27 cellular contexts compared by ENCODE assay signal in the genomic region with DNA sequence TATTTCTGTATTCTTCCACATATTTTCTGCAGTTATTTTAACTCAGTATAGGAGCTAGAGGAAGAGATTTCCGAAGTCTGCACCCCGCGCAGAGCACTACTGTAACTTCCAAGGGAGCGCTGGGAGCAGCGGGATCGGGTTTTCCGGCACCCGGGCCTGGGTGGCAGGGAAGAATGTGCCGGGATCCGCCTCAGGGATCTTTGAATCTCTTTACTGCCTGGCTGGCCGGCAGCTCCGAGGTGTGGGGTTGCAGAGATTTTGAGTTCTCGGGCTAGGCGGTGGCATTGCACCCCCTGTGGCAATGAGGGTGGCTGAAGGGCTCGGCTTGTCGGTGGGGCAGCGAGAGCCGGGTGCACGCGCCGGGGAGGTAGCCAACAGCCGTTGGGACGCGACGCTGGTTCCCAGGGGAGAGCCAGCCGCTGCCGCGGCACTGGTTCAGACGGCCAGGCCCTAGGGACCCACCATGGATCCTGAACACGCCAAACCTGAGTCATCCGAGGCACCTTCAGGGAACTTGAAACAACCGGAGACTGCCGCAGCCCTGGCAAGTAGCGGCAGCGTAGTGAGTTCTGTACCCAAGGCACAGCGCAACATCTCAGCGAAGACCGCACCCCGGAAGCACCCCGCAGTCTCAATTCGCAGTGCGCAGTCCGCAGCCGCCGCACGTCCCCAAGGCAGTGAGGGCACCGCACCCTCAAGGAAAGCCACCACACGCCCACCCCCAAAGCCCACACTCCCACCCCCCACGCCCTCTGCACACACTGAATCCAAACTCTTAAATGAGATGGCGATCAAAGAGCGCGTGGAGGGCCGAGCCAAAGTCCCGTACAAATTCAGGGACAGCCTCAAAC. TPM values are rescaled to one million over a fixed set of nuclear protein-coding genes. Genes with fewer than 3 reads are reported as not detected.
DNase-seq lines count a peak whose midpoint lies in the region; ATAC-seq, FAIRE-seq and TF ChIP-seq lines count a peak whose summit lies in the region.
"Had no signal": no experiment of that assay in that cellular context is flagged by ENCODE, and none has a peak within 500 bp of the region (broad histone marks: within the 10 kb centered on the region; RNA-seq: fewer than 3 reads in every experiment).

Gene CMTM1 (plus strand): TSS at position 389 of the 851 bp plus-strand sequence. CDS start 75 bp downstream, at position 464.

- H3K27me3 ChIP-seq in GM23338 (ENCODE audit: insufficient read depth): no peaks in the 10 kb centered on the region
- H3K27me3 ChIP-seq in small intestine (ENCODE audit: control insufficient read depth in 2 of 2, insufficient read depth in 2 of 2, low read length in 2 of 2): no peaks in the 10 kb centered on the region
- H3K27me3 ChIP-seq: sigmoid colon, upper lobe of left lung had no signal

- peaks cover 58% of the 10 kb centered on the region for H3K36me3 Mint-ChIP-seq in activated CD4-positive, alpha-beta T cell treated with anti-CD3 and anti-CD28 coated beads, Interleukin-2, amount 10 ng/mL, durations not matched to agents 24 days and 14 days (ENCODE audit: low read depth)
- peaks cover 4% of the 10 kb centered on the region; the same call in 1 of the 3 replicates for H3K36me3 Mint-ChIP-seq in GM23338 (ENCODE audit: low read depth)
- peaks cover 39% of the 10 kb centered on the region for H3K36me3 Mint-ChIP-seq in activated naive CD8-positive, alpha-beta T cell treated with anti-CD3 and anti-CD28 coated beads, Interleukin-2, amount 10 ng/mL, durations not matched to agents 7 days and 5 days
- peaks cover 21% of the 10 kb centered on the region for H3K36me3 Mint-ChIP-seq in natural killer cell treated with Interleukin-12 subunit alpha and Interleukin-12 subunit beta and Interleukin-15 and Interleukin-18, amount 100 ng/mL, for 72 hours

- H3K9me3 Mint-ChIP-seq in activated CD4-positive, alpha-beta T cell treated with anti-CD3 and anti-CD28 coated beads, Interleukin-2, amount 10 ng/mL, durations not matched to agents 24 days and 14 days: no peaks in the 10 kb centered on the region
- H3K9me3 Mint-ChIP-seq in GM23338: no peaks in the 10 kb centered on the region
- H3K9me3 Mint-ChIP-seq in activated naive CD8-positive, alpha-beta T cell treated with anti-CD3 and anti-CD28 coated beads, Interleukin-2, amount 10 ng/mL, durations not matched to agents 7 days and 5 days: no peaks in the 10 kb centered on the region
- no peaks in the 10 kb centered on the region for H3K9me3 Mint-ChIP-seq in natural killer cell treated with Interleukin-12 subunit alpha and Interleukin-12 subunit beta and Interleukin-15 and Interleukin-18, amount 100 ng/mL, for 72 hours
- H3K9me3 Mint-ChIP-seq: mesothelial cell of epicardium, nephron progenitor cell had no signal

- H3K27ac ChIP-seq in GM23338 (ENCODE audit: low read depth) (no peak within 1 kb of the TSS), small intestine (ENCODE audit: low read depth in 1 of 2, low read length in 1 of 2) (no peak within 1 kb of the TSS)
- H3K27ac ChIP-seq: sigmoid colon, upper lobe of left lung had no signal

- FAIRE-seq in small intestine (lab: Jason Lieb, UNC) (no peak), urothelium cell line (lab: Jason Lieb, UNC) (no peak)
- FAIRE-seq: A204.1, endometrium, H54, islet of Langerhans had no signal

- H3K4me3 ChIP-seq in GM23338: no peak within 1 kb of the TSS
- H3K4me3 ChIP-seq in small intestine (ENCODE audit: low read depth in 1 of 2, low read length in 2 of 2): no peak within 1 kb of the TSS
- H3K4me3 ChIP-seq: sigmoid colon, upper lobe of left lung had no signal

- no peak within 1 kb of the TSS for H2AFZ ChIP-seq in GM23338

- H3F3A ChIP-seq in GM23338 (replicated peaks; ENCODE audit: low read depth): no peaks in the 10 kb centered on the region

- H3K79me2 ChIP-seq in GM23338 (replicated peaks; ENCODE audit: insufficient read depth): no peaks in the 10 kb centered on the region

- intact Hi-C loops in activated CD4-positive, alpha-beta T cell treated with anti-CD3 and anti-CD28 coated beads, Interleukin-2, amount 10 ng/mL, durations not matched to agents 24 days and 14 days (cut with micrococcal nuclease): no loop called here

- H3K4me3 Mint-ChIP-seq in activated CD4-positive, alpha-beta T cell treated with anti-CD3 and anti-CD28 coated beads, Interleukin-2, amount 10 ng/mL, durations not matched to agents 24 days and 14 days: no peak within 1 kb of the TSS
- no peak within 1 kb of the TSS for H3K4me3 Mint-ChIP-seq in GM23338
- H3K4me3 Mint-ChIP-seq in activated naive CD8-positive, alpha-beta T cell treated with anti-CD3 and anti-CD28 coated beads, Interleukin-2, amount 10 ng/mL, durations not matched to agents 7 days and 5 days: no peak within 1 kb of the TSS
- no peak within 1 kb of the TSS for H3K4me3 Mint-ChIP-seq in natural killer cell treated with Interleukin-12 subunit alpha and Interleukin-12 subunit beta and Interleukin-15 and Interleukin-18, amount 100 ng/mL, for 72 hours
- H3K4me3 Mint-ChIP-seq: mesothelial cell of epicardium, nephron progenitor cell had no signal

- no peaks in the 10 kb centered on the region for H3K9me3 ChIP-seq in small intestine (ENCODE audit: control insufficient read depth, low read depth)
- H3K9me3 ChIP-seq: sigmoid colon, upper lobe of left lung had no signal

- peak; percentile 93 for ATAC-seq in GM23338
- no peak for ATAC-seq in activated naive CD8-positive, alpha-beta T cell treated with anti-CD3 and anti-CD28 coated beads, Interleukin-2, amount 10 ng/mL, durations not matched to agents 7 days and 5 days (ENCODE audit: low read depth)
- no peak for ATAC-seq in natural killer cell treated with Interleukin-12 subunit alpha and Interleukin-12 subunit beta and Interleukin-15 and Interleukin-18, amount 100 ng/mL, for 72 hours
- ATAC-seq: left ventricle myocardium superior, Panc1 had no signal

- no peaks in the 10 kb centered on the region for H3K27me3 Mint-ChIP-seq in activated CD4-positive, alpha-beta T cell treated with anti-CD3 and anti-CD28 coated beads, Interleukin-2, amount 10 ng/mL, durations not matched to agents 24 days and 14 days
- no peaks in the 10 kb centered on the region for H3K27me3 Mint-ChIP-seq in GM23338 (ENCODE audit: insufficient read depth, low read depth, poor library complexity)
- no peaks in the 10 kb centered on the region for H3K27me3 Mint-ChIP-seq in activated naive CD8-positive, alpha-beta T cell treated with anti-CD3 and anti-CD28 coated beads, Interleukin-2, amount 10 ng/mL, durations not matched to agents 7 days and 5 days
- no peaks in the 10 kb centered on the region for H3K27me3 Mint-ChIP-seq in natural killer cell treated with Interleukin-12 subunit alpha and Interleukin-12 subunit beta and Interleukin-15 and Interleukin-18, amount 100 ng/mL, for 72 hours

- H3K4me1 ChIP-seq in GM23338 (ENCODE audit: insufficient read depth) (no peaks in the 10 kb centered on the region), small intestine (ENCODE audit: control insufficient read depth in 2 of 2, insufficient read depth in 1 of 2, low read depth in 1 of 2, low read length in 1 of 2) (peaks cover 0 to 5% of the 10 kb centered on the region in 2 donors)
- H3K4me1 ChIP-seq: sigmoid colon had no signal

- TF ChIP-seq CTCF in GM23338 (conservative IDR thresholded peaks at IDR 0.05; ENCODE audit: low read depth in 2 of 2): no peak

- POLR2A ChIA-PET in activated naive CD8-positive, alpha-beta T cell treated with anti-CD3 and anti-CD28 coated beads, Interleukin-2, amount 10 ng/mL, durations not matched to agents 7 days and 5 days (lab: Charles Lee): no interaction called here

- H3K4me1 Mint-ChIP-seq in activated CD4-positive, alpha-beta T cell treated with anti-CD3 and anti-CD28 coated beads, Interleukin-2, amount 10 ng/mL, durations not matched to agents 24 days and 14 days: peaks cover 21% of the 10 kb centered on the region
- no peaks in the 10 kb centered on the region for H3K4me1 Mint-ChIP-seq in GM23338
- peaks cover 16% of the 10 kb centered on the region for H3K4me1 Mint-ChIP-seq in activated naive CD8-positive, alpha-beta T cell treated with anti-CD3 and anti-CD28 coated beads, Interleukin-2, amount 10 ng/mL, durations not matched to agents 7 days and 5 days
- H3K4me1 Mint-ChIP-seq in natural killer cell treated with Interleukin-12 subunit alpha and Interleukin-12 subunit beta and Interleukin-15 and Interleukin-18, amount 100 ng/mL, for 72 hours (ENCODE audit: low read depth in 2 of 2): peaks cover 32 to 51% of the 10 kb centered on the region in 2 donors
- H3K4me1 Mint-ChIP-seq: nephron progenitor cell had no signal

- no peaks in the 10 kb centered on the region for H3K9me2 ChIP-seq in GM23338 (ENCODE audit: insufficient read depth)

- H3K27ac Mint-ChIP-seq in activated CD4-positive, alpha-beta T cell treated with anti-CD3 and anti-CD28 coated beads, Interleukin-2, amount 10 ng/mL, durations not matched to agents 24 days and 14 days: no peak within 1 kb of the TSS
- no peak within 1 kb of the TSS for H3K27ac Mint-ChIP-seq in GM23338
- no peak within 1 kb of the TSS for H3K27ac Mint-ChIP-seq in activated naive CD8-positive, alpha-beta T cell treated with anti-CD3 and anti-CD28 coated beads, Interleukin-2, amount 10 ng/mL, durations not matched to agents 7 days and 5 days
- H3K27ac Mint-ChIP-seq in natural killer cell treated with Interleukin-12 subunit alpha and Interleukin-12 subunit beta and Interleukin-15 and Interleukin-18, amount 100 ng/mL, for 72 hours: peak within 1 kb of the TSS; percentile 59 to 78
- H3K27ac Mint-ChIP-seq: mesothelial cell of epicardium had no signal

- 95 to 96% (median 95%) methylated on average over 54 of the region's 54 CpGs for WGBS in small intestine, 3 donors

- no peak for DNase-seq in activated CD4-positive, alpha-beta T cell treated with anti-CD3 and anti-CD28 coated beads, Interleukin-2, amount 10 ng/mL, durations not matched to agents 24 days and 14 days
- no peak for DNase-seq in activated CD4-positive, alpha-beta T cell treated with anti-CD3 and anti-CD28 coated beads, Interleukin-2, amount 50 U/mL, for 1 hour
- DNase-seq in GM23338 (ENCODE audit: low spot score) (peak; percentile 53), small intestine (no peak), urothelium cell line (ENCODE audit: low spot score) (no peak)
- no peak for DNase-seq in activated naive CD8-positive, alpha-beta T cell treated with anti-CD3 and anti-CD28 coated beads, Interleukin-2, amount 10 ng/mL, durations not matched to agents 7 days and 5 days
- no peak for DNase-seq in natural killer cell treated with Interleukin-12 subunit alpha and Interleukin-12 subunit beta and Interleukin-15 and Interleukin-18, amount 100 ng/mL, for 72 hours (ENCODE audit: low spot score)
- DNase-seq in stimulated activated CD4-positive, alpha-beta T cell treated with anti-CD3 and anti-CD28 coated beads, Interleukin-2, amount 100 ng/mL, for 24 hours: no peak
- DNase-seq: activated naive CD4-positive, alpha-beta T cell; AML-193; aorta; DMS79; left ventricle myocardium superior; NCI-H1694 treated with DMSO at 0.1 percent for 48 hours; NCI-H2171 treated with DMSO at 0.1 percent for 48 hours; NCI-H524 treated with DMSO at 0.1 percent for 48 hours; nephron progenitor cell; SIG-M5; sigmoid colon; SW 1271 had no signal

- H4K20me1 ChIP-seq in GM23338 (replicated peaks; ENCODE audit: insufficient read depth): peaks cover 7% of the 10 kb centered on the region; the same call in 1 of the 2 replicates

- no peak within 1 kb of the TSS for H3K4me2 ChIP-seq in GM23338

- no peaks in the 10 kb centered on the region for H3K36me3 ChIP-seq in GM23338 (ENCODE audit: insufficient read depth)
- H3K36me3 ChIP-seq in small intestine (ENCODE audit: control insufficient read depth in 2 of 2, insufficient read depth in 2 of 2, low read length in 2 of 2): peaks cover 0 to 5% of the 10 kb centered on the region in 2 donors

RNA-seq across cellular contexts. Expression of gene CMTM1, which starts in this region (rescaled TPM):
- 12.2 and 13.6 TPM in 2 replicates for total RNA-seq in activated CD4-positive, alpha-beta T cell treated with anti-CD3 and anti-CD28 coated beads, Interleukin-2, amount 10 ng/mL, durations not matched to agents 24 days and 14 days
- 1.4 TPM in 1 of 2 replicates, not detected in the other for total RNA-seq in GM23338 (2014; rRNA removed; shearing (Covaris generic))
- 1.8 and 1.9 TPM in 2 replicates for polyA plus RNA-seq in GM23338 (2016; fragmentation: Nextera tagmentation; extraction: Ambion mirVana)
- 10 to 100 TPM; 10.6 to 13.5 TPM for total RNA-seq in activated naive CD8-positive, alpha-beta T cell treated with anti-CD3 and anti-CD28 coated beads, Interleukin-2, amount 10 ng/mL, durations not matched to agents 7 days and 5 days
- 10 to 100 TPM in 1 of 2 donors, 1 to 10 TPM in 1; 7.2 to 11.6 TPM for total RNA-seq in natural killer cell treated with Interleukin-12 subunit alpha and Interleukin-12 subunit beta and Interleukin-15 and Interleukin-18, amount 100 ng/mL, for 72 hours
- under 1 TPM in 1 of 3 donors, not detected in 2; 0.36 TPM for polyA plus RNA-seq in small intestine

Comparison
In these comparisons a context has a peak if more than half of its experiments do, and no peak if none do; other contexts are left out.
1. H3K27ac Mint-ChIP-seq: peak in natural killer cell treated with Interleukin-12 subunit alpha and Interleukin-12 subunit beta and Interleukin-15 and Interleukin-18, amount 100 ng/mL, for 72 hours (2 of 2); none in activated CD4-positive, alpha-beta T cell treated with anti-CD3 and anti-CD28 coated beads, Interleukin-2, amount 10 ng/mL, durations not matched to agents 24 days and 14 days (single experiment), GM23338 (single experiment) and activated naive CD8-positive, alpha-beta T cell treated with anti-CD3 and anti-CD28 coated beads, Interleukin-2, amount 10 ng/mL, durations not matched to agents 7 days and 5 days (single experiment).